Comparison of ENCODE assay signal across 8 cellular contexts in the genomic region with DNA sequence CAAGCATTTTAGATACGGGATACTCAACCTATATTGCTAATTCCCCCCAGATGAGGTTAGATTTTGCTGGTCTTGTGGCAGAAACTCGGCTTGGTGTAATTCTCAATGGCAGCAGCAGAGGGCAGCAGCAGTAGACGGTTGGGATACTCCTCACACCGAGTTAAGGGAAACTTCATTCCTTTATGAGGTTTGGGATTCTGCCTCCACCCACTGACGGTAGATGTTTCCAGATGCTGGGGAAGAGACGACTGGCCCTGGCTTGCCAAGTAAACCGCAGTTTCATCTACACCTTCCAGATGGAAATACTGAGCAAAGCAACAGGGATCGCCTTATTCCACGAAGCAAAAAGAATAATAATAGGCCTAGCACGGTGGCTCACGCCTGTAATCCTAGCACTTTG. TPM values are rescaled to one million over a fixed set of nuclear protein-coding genes. Genes with fewer than 3 reads are reported as not detected.
DNase-seq lines count a peak whose midpoint lies in the region; ATAC-seq and TF ChIP-seq lines count a peak whose summit lies in the region.

No MANE protein-coding gene starts in this region.

- no peaks in the 10 kb centered on the region for H3K9me3 ChIP-seq in HCT116 (ENCODE audit: control insufficient read depth in 1 of 2, insufficient read depth in 1 of 2, low read depth in 1 of 2, low read length in 2 of 2)

- TF ChIP-seq RAD21 in HCT116 (IDR thresholded peaks at IDR 0.05; ENCODE audit: low read depth) = peak; percentile 97

- TF ChIP-seq POLR2A in HCT116 (IDR thresholded peaks at IDR 0.05; ENCODE audit: borderline replicate concordance, extremely low read depth, insufficient read depth, insufficient read length) = no peak

- no peak overlapping the region for H3K27ac ChIP-seq in HCT116 (ENCODE audit: low read depth, low read length)

- intact Hi-C loops in HCT116 (cut with micrococcal nuclease) = loop anchor here (1.0 to 5.0 kb wide), 4 partner anchors 202 to 731 kb away; no protein-coding TSS in a partner anchor

- ATAC-seq in HCT116 (peak; percentile 87), GM21360 (IDR thresholded peaks at IDR 0.05; ENCODE audit: unreplicated experiment) (no peak)

- BruUV-seq in HCT116 (replicated peaks; lab: Mats Ljungman, UMichigan) = no TSS peak

- H3K9ac ChIP-seq in HCT116 (ENCODE audit: low read length) = no peak overlapping the region

- H3K4me2 ChIP-seq in HCT116 (ENCODE audit: low read length) = no peak overlapping the region

- no peaks in the 10 kb centered on the region for H3K79me2 ChIP-seq in HCT116 (ENCODE audit: insufficient read depth, low read length)

- no peak overlapping the region for H3K4me3 ChIP-seq in HCT116 (replicated peaks in 1 of 2; ENCODE audit: low read depth in 1 of 2, low read length in 2 of 2)

- peaks cover 0 to 9% of the 10 kb centered on the region in 2 experiments; a peak in 2 of 4 replicates for H3K4me1 ChIP-seq in HCT116 (ENCODE audit: control insufficient read depth in 1 of 2, insufficient read depth in 2 of 2, low read length in 2 of 2)

- DNase-seq in AML-193 (lab: John Stamatoyannopoulos, UW) = peak; percentile 82
- peak; percentile 73 for DNase-seq in HCT116 (ENCODE audit: low read depth, low spot score)
- peak; percentile 43 for DNase-seq in NCI-H460 (ENCODE audit: extremely low read depth, low read depth)
- DNase-seq in activated CD4-positive, alpha-beta T cell treated with anti-CD3 and anti-CD28 coated beads for 1 hour = peak; percentile 56
- peak; percentile 81 for DNase-seq in cerebellar cortex (ENCODE audit: low spot score)
- peak; percentile 71 for DNase-seq in kidney tubule cell (ENCODE audit: low spot score)
- DNase-seq in stimulated activated CD4-positive, alpha-beta T cell treated with anti-CD3 and anti-CD28 coated beads, Interleukin-2, amount 100 ng/mL, for 4 hours (ENCODE audit: low read depth) = peak; percentile 68

- H3K36me3 ChIP-seq in HCT116 (ENCODE audit: control insufficient read depth in 1 of 2, insufficient read depth in 2 of 2, low read length in 2 of 2) = no peaks in the 10 kb centered on the region

- no peaks in the 10 kb centered on the region for H3K9me2 ChIP-seq in HCT116 (ENCODE audit: insufficient read depth)

- peak overlapping the region; percentile 65 for H2AFZ ChIP-seq in HCT116 (ENCODE audit: low read depth, low read length, poor library complexity, severe bottlenecking)

- H4K20me1 ChIP-seq in HCT116 (ENCODE audit: insufficient read depth) = no peaks in the 10 kb centered on the region

- POLR2A ChIA-PET in HCT116 (lab: Charles Lee) = no interaction called here

- RAD21 ChIA-PET in HCT116 (lab: Charles Lee; ENCODE audit: low non-redundant PET in 1 of 2, low total read pairs in 2 of 2, uncharacterized antibody in 2 of 2, unreplicated experiment in 2 of 2) = no interaction called here

- CTCF ChIA-PET in HCT116 (lab: Charles Lee) = interaction anchor here (1.5 kb wide), 1 partner anchor 238 kb away, joined by 7 read pairs; the partner anchor contains the start of gene SIRT5

- peak; percentile 75 to 93 (median 88) for TF ChIP-seq CTCF in HCT116 (IDR thresholded peaks at IDR 0.05 in 2 of 3, conservative IDR thresholded peaks at IDR 0.05 in 1 of 3; ENCODE audit: borderline replicate concordance in 1 of 3, insufficient read depth in 1 of 3, low read depth in 2 of 3, low read length in 2 of 3)

- no peaks in the 10 kb centered on the region for H3K27me3 ChIP-seq in HCT116 (ENCODE audit: insufficient read depth, low read length)

TF ChIP-seq in HCT116, 20 proteins besides CTCF, POLR2A, EP300 and RAD21:
- no peak for TF ChIP-seq SIN3A (IDR thresholded peaks at IDR 0.05; ENCODE audit: low read depth)
- TF ChIP-seq POLR2AphosphoS5 (IDR thresholded peaks at IDR 0.05; ENCODE audit: low read depth, low read length) = 0 out of 2 replicates have a peak, but pooled peaks have one; percentile 15

RNA-seq across cellular contexts. Expression of gene TBC1D7, which starts 8.2 kb away (rescaled TPM):
- total RNA-seq in HCT116 (2021; ENCODE audit: unreplicated experiment) = 13.7 TPM
- polyA plus RNA-seq in HCT116 (2012) = 11.3 and 14.3 TPM in 2 replicates
- 22.8 and 23.0 TPM in 2 replicates for total RNA-seq in NCI-H460 (2014; rRNA removed; shearing (Covaris generic))
- polyA plus RNA-seq in NCI-H460 (2014; cell fraction: nucleus; rRNA removed) = 9.4 and 9.7 TPM in 2 replicates
